Comparison of ENCODE assay signal across 8 cellular contexts in the genomic region with DNA sequence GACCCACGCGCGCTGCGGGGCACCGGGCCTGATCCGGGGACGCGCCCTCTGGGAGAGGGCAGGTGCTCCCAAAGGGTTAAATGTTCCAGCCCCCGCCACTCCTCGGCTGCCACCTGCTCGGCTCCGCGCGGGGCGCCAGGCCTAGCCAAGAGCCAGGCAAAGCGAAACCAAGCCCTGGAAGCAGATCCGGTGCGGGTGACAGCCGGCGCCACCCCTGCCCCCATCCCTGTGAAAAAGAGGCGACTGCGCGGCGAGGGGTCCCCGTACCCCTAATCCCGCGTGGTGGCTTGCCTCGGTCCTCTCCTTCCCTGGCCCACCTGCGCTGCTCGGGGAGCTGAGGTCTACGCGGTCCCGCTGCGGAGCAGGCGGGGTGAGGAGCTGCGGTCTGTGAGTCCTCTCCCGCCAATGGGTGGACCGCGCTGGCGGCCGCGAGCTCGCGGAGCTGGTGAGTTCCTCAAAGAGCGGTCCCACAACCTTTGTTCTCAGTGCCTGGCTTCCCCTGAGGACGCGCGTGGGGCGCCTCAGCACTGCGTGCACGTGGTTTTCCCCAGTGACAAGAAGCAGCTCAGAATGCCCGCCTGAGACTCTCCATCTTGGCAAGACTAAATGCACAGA. TPM values are rescaled to one million over a fixed set of nuclear protein-coding genes. Genes with fewer than 3 reads are reported as not detected.
DNase-seq lines count a peak whose midpoint lies in the region; ATAC-seq and TF ChIP-seq lines count a peak whose summit lies in the region.

Gene ME3, minus strand, starts transcription at position 610 of the 615 bp plus-strand sequence.

- TF ChIP-seq POLR2A in suprapubic skin (IDR thresholded peaks at IDR 0.05), result no peak

- no peaks in the 10 kb centered on the region for H3K9me3 ChIP-seq in Panc1 (ENCODE audit: control insufficient read depth, insufficient read depth, low read depth, low read length)
- no peaks in the 10 kb centered on the region for H3K9me3 ChIP-seq in suprapubic skin

- POLR2A ChIA-PET in Panc1 (lab: Charles Lee), result interaction anchor here (0.6 kb wide), 1 partner anchor 10 kb away, joined by 4 read pairs; no protein-coding TSS in a partner anchor

- WGBS in suprapubic skin, result 0% methylated on average over 9 of the region's 52 CpGs

- no TSS peak for BruUV-seq in Panc1 (replicated peaks; lab: Mats Ljungman, UMichigan)

- peak; percentile 61 for DNase-seq in Caki2 (ENCODE audit: low read depth)
- DNase-seq in Panc1 (ENCODE audit: low read depth, low spot score), result no peak
- peak in 3 of 4 experiments; percentile 14 to 26 (median 17) for DNase-seq in activated naive CD4-positive, alpha-beta T cell (lab: John Stamatoyannopoulos, UW)
- DNase-seq in foreskin keratinocyte, result peak in 1 of 2 donors; percentile 32
- peak; percentile 82 to 86 for DNase-seq in suprapubic skin (ENCODE audit: low spot score in 2 of 2)

- H3K27ac ChIP-seq in Panc1 (ENCODE audit: low read length) (peak within 1 kb of the TSS; percentile 99), foreskin keratinocyte (peak within 1 kb of the TSS; percentile 30), suprapubic skin (peak within 1 kb of the TSS; percentile 85)

- ATAC-seq in HG02678 (IDR thresholded peaks at IDR 0.05; ENCODE audit: unreplicated experiment) (peak; percentile 47), Panc1 (peak; percentile 86), foreskin keratinocyte (peak; percentile 81), GM18861 (IDR thresholded peaks at IDR 0.05; ENCODE audit: unreplicated experiment) (no peak)

- H3K4me1 Mint-ChIP-seq in nephron, result peaks cover 17% of the 10 kb centered on the region

- TF ChIP-seq CTCF in Panc1 (IDR thresholded peaks at IDR 0.05) (no peak; the same call in 1 of the 2 replicates), foreskin keratinocyte (conservative IDR thresholded peaks at IDR 0.05) (no peak), nephron (IDR thresholded peaks at IDR 0.05; ENCODE audit: unreplicated experiment in 3 of 3) (no peak), suprapubic skin (IDR thresholded peaks at IDR 0.05) (no peak)

- H3K4me3 ChIP-seq in Panc1 (ENCODE audit: low read depth in 2 of 2, low read length in 2 of 2), result peak within 1 kb of the TSS; percentile 67 to 77
- H3K4me3 ChIP-seq in suprapubic skin, result peak within 1 kb of the TSS; percentile 67

- peaks cover 29% of the 10 kb centered on the region for H3K27me3 Mint-ChIP-seq in nephron (ENCODE audit: low read depth)

- no peak for TF ChIP-seq EP300 in suprapubic skin (IDR thresholded peaks at IDR 0.05)

- H3K4me1 ChIP-seq in Panc1 (ENCODE audit: control insufficient read depth, insufficient read depth, low read length) (peaks cover 68% of the 10 kb centered on the region), foreskin keratinocyte (peaks cover 8% of the 10 kb centered on the region), suprapubic skin (peaks cover 30% of the 10 kb centered on the region)

- peak within 1 kb of the TSS in 2 of 3 experiments; percentile 42 to 83 for H3K27ac Mint-ChIP-seq in nephron

- H3K36me3 ChIP-seq in Panc1 (ENCODE audit: control insufficient read depth, insufficient read depth, low read length) (no peaks in the 10 kb centered on the region), suprapubic skin (no peaks in the 10 kb centered on the region)

- in situ Hi-C loops in Caki2 (cut with HindIII; ENCODE audit: low pct_unique_long_range_greater_than_20kb, low sequenced_read_pairs) (no loop called here), Panc1 (cut with HindIII; ENCODE audit: low pct_unique_long_range_greater_than_20kb, low sequenced_read_pairs) (no loop called here)

- intact Hi-C loops in Panc1 (cut with micrococcal nuclease; ENCODE audit: unreplicated experiment), result loop anchor here (2.0 to 5.0 kb wide), 4 partner anchors 65 to 215 kb away; no protein-coding TSS in a partner anchor

- CTCF ChIA-PET in Panc1 (lab: Charles Lee), result interaction anchor here (0.5 to 0.8 kb wide), 2 partner anchors 83 to 127 kb away, joined by 5 to 7 read pairs; no protein-coding TSS in a partner anchor

- H3K9me3 Mint-ChIP-seq in nephron, result no peaks in the 10 kb centered on the region

- H3K36me3 Mint-ChIP-seq in nephron (ENCODE audit: low read depth), result no peaks in the 10 kb centered on the region

- H3K4me3 Mint-ChIP-seq in nephron, result peak within 1 kb of the TSS; percentile 80 to 88 (median 86)

- H3K27me3 ChIP-seq in Panc1 (ENCODE audit: control insufficient read depth, insufficient read depth, low read length), result no peaks in the 10 kb centered on the region
- H3K27me3 ChIP-seq in foreskin keratinocyte, result no peaks in the 10 kb centered on the region
- H3K27me3 ChIP-seq in suprapubic skin, result no peaks in the 10 kb centered on the region

RNA-seq across cellular contexts. Expression of gene ME3, which starts in this region (rescaled TPM):
- 6.5 and 8.9 TPM in 2 replicates for total RNA-seq in Caki2 (2014; rRNA removed; shearing (Covaris generic); ENCODE audit: low replicate concordance)
- total RNA-seq in Panc1 (2021; ENCODE audit: unreplicated experiment), result 35.3 TPM
- 31.8 TPM for polyA plus RNA-seq in Panc1 (2012; ENCODE audit: insufficient read length)
- 2.4 and 3.7 TPM in 2 replicates for total RNA-seq in foreskin keratinocyte
- 2.2 and 3.2 TPM in 2 replicates for polyA plus RNA-seq in foreskin keratinocyte
- 10 to 100 TPM in 2 of 4 donors, 1 to 10 TPM in 2; 3.7 to 17.0 (median 9.4) TPM for total RNA-seq in suprapubic skin

Comparison
In these comparisons a context has a peak if more than half of its experiments do, and no peak if none do; other contexts are left out.
1. H3K27ac ChIP-seq: peak in every context shown above with its lines; median percentile 99 in Panc1; 85 in suprapubic skin; 30 in foreskin keratinocyte.